ENCODE assay signal across 2 cellular contexts in genomic region chr4:119111296-119111695, GRCh38.
TF ChIP-seq lines count a peak whose summit lies in the region.

No MANE protein-coding gene starts in this region.

TF ChIP-seq in HCT116, 20 proteins besides CTCF, POLR2A, EP300 and RAD21 (continued from another document):
- TF ChIP-seq ZBTB33 (IDR thresholded peaks at IDR 0.05; ENCODE audit: extremely low read depth, insufficient replicate concordance, low read length) (no peak), ZFX (IDR thresholded peaks at IDR 0.05) (no peak), JUND (IDR thresholded peaks at IDR 0.05) (no peak), TCF7L2 (IDR thresholded peaks at IDR 0.05; ENCODE audit: borderline replicate concordance, extremely low read depth, insufficient read depth, insufficient read length) (no peak), EZH2phosphoT487 (IDR thresholded peaks at IDR 0.05; ENCODE audit: borderline replicate concordance) (no peak), SIN3A (IDR thresholded peaks at IDR 0.05; ENCODE audit: low read depth) (no peak), ELF1 (IDR thresholded peaks at IDR 0.05; ENCODE audit: borderline replicate concordance, low read depth) (no peak), REST (IDR thresholded peaks at IDR 0.05; ENCODE audit: low read depth) (no peak), EGR1 (IDR thresholded peaks at IDR 0.05; ENCODE audit: low read depth) (no peak), SRF (IDR thresholded peaks at IDR 0.05; ENCODE audit: low read depth) (no peak), CEBPB (IDR thresholded peaks at IDR 0.05; ENCODE audit: low read depth) (no peak), ATF3 (IDR thresholded peaks at IDR 0.05) (no peak), EZH2 (IDR thresholded peaks at IDR 0.05) (no peak), CBX3 (IDR thresholded peaks at IDR 0.05; ENCODE audit: low read depth) (no peak), POLR2AphosphoS5 (IDR thresholded peaks at IDR 0.05; ENCODE audit: low read depth, low read length) (no peak), FOSL1 (IDR thresholded peaks at IDR 0.05; ENCODE audit: low read depth) (no peak), ZNF274 (IDR thresholded peaks at IDR 0.05; ENCODE audit: low read depth, low read length) (no peak), MAX (IDR thresholded peaks at IDR 0.05) (no peak)
TF ChIP-seq in HCT116: peak in this region for 0.

TF ChIP-seq in GM12878, 131 proteins besides CTCF, POLR2A, EP300 and RAD21:
- no peak for TF ChIP-seq BCL11A (IDR thresholded peaks at IDR 0.05; ENCODE audit: low read depth, low read length)
- TF ChIP-seq E4F1 (IDR thresholded peaks at IDR 0.05; ENCODE audit: borderline replicate concordance, partially characterized antibody): no peak
- TF ChIP-seq CREB1 (IDR thresholded peaks at IDR 0.05; ENCODE audit: low read depth): no peak
- no peak for TF ChIP-seq IRF5 (IDR thresholded peaks at IDR 0.05; ENCODE audit: borderline replicate concordance)
- TF ChIP-seq SP1 (IDR thresholded peaks at IDR 0.05; ENCODE audit: low read depth, low read length): no peak
- no peak for TF ChIP-seq HDGF (IDR thresholded peaks at IDR 0.05)
- TF ChIP-seq SREBF1 (IDR thresholded peaks at IDR 0.05; ENCODE audit: low read length): no peak
- no peak for TF ChIP-seq POLR2AphosphoS5 (IDR thresholded peaks at IDR 0.05; ENCODE audit: low read length)
